ENCODE assay signal across 8 cellular contexts in the genomic region with DNA sequence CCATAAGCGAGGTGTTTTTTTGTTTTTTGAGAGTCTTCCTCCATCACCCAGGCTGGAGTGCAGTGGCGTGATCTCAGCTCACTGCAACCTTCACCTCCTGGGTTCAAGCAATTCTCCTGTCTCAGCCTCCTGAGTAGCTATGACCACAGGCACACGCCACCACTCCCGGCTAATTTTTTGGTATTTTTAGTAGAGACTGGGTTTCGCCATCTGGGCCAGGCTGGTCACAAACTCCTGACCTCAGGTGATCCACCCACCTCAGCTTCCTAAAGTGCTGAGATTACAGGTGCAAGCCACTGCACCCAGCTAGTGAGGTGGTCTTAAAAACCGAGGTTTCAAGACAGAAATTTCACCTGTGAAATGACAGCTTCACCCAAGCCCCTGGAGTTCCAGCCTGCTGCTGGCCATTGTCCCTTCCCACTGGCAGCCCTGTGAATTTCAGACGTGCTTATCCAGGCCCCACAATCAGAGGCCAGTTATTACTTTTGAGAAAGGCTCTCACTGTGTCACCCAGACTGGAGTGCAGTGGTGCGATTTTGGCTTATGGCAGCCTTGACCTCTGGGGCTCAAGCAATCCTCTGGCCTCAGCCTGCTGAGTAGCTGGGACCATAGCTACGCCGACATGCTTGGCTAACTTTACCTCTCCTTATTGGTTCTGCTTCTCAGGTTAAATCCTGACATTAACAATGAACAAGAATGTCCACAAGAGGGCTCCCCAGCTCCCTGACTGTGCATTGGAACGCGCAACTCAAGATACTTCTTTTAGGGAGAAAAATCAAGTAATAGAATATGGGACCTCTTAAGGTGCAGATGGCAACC. TPM values are rescaled to one million over a fixed set of nuclear protein-coding genes. Genes with fewer than 3 reads are reported as not detected.
DNase-seq lines count a peak whose midpoint lies in the region; ATAC-seq and TF ChIP-seq lines count a peak whose summit lies in the region.

No MANE protein-coding gene starts in this region.

- no peak for TF ChIP-seq POLR2A in heart left ventricle (IDR thresholded peaks at IDR 0.05)

- POLR2A ChIA-PET in OCI-LY7 (lab: Charles Lee): interaction anchor here (1.1 kb wide), 1 partner anchor 429 kb away, joined by 3 read pairs; no protein-coding TSS in a partner anchor

- DNase-seq in OCI-LY7 (ENCODE audit: low spot score) (peak; percentile 68), heart left ventricle (no peak), skeletal muscle cell (ENCODE audit: low read depth) (peak; percentile 17), retina (no peak)
- DNase-seq in activated naive CD4-positive, alpha-beta T cell treated with Interleukin-2 at 50 U/mL for 16 hours: peak; percentile 43

- H3K27ac ChIP-seq in C4-2B: no peak overlapping the region
- no peak overlapping the region for H3K27ac ChIP-seq in OCI-LY7 (ENCODE audit: low read depth, low read length, poor library complexity, severe bottlenecking)
- H3K27ac ChIP-seq in heart left ventricle: peak overlapping the region in 10 of 12 donors; percentile 6 to 64 (median 43)

- intact Hi-C loops in OCI-LY7 (cut with micrococcal nuclease; ENCODE audit: unreplicated experiment) (no loop called here), heart left ventricle (cut with DNase I) (loop anchor here in 6 of 10 donors (2.0 to 10.0 kb wide), 7 partner anchors 14 to 882 kb away; a partner anchor contains a TSS)

- no peaks in the 10 kb centered on the region for H3K79me2 ChIP-seq in OCI-LY7 (ENCODE audit: insufficient read depth, low read depth, low read length)

- H3K4me3 ChIP-seq in OCI-LY7 (ENCODE audit: low read depth, low read length, poor library complexity, severe bottlenecking) (no peak overlapping the region), heart left ventricle (no peak overlapping the region), skeletal muscle cell (ENCODE audit: low read depth, low read length) (no peak overlapping the region)

- no peaks in the 10 kb centered on the region for H3K9me3 ChIP-seq in OCI-LY7 (ENCODE audit: low read length)
- H3K9me3 ChIP-seq in heart left ventricle: no peaks in the 10 kb centered on the region

- peak; percentile 88 for TF ChIP-seq CTCF in C4-2B (conservative IDR thresholded peaks at IDR 0.05)
- TF ChIP-seq CTCF in OCI-LY7 (conservative IDR thresholded peaks at IDR 0.05; ENCODE audit: low read length): peak; percentile 85
- TF ChIP-seq CTCF in heart left ventricle (IDR thresholded peaks at IDR 0.05): peak; percentile 41 to 79 (median 61)

- H3K4me1 ChIP-seq in OCI-LY7 (ENCODE audit: insufficient read depth, low read length, poor library complexity, severe bottlenecking) (no peaks in the 10 kb centered on the region), heart left ventricle (peaks cover 0 to 29% (median 22%) of the 10 kb centered on the region in 12 donors)

- H4K20me1 ChIP-seq in OCI-LY7 (ENCODE audit: insufficient read depth, low read length): peaks cover 2% of the 10 kb centered on the region; the same call in 1 of the 2 replicates

- ATAC-seq in GM19351 (IDR thresholded peaks at IDR 0.05; ENCODE audit: unreplicated experiment) (peak; percentile 47), heart left ventricle (peak in 3 of 4 donors; percentile 17 to 35 (median 26)), HG03571 (IDR thresholded peaks at IDR 0.05; ENCODE audit: unreplicated experiment) (no peak)

- CTCF ChIA-PET in OCI-LY7 (lab: Charles Lee; ENCODE audit: unreplicated experiment): no interaction called here

- H3K9me2 ChIP-seq in OCI-LY7 (ENCODE audit: insufficient read depth, low read length): no peaks in the 10 kb centered on the region

- BruUV-seq in OCI-LY7 (replicated peaks; lab: Mats Ljungman, UMichigan): no TSS peak

- WGBS in heart left ventricle, 4 donors: 67 to 73% (median 72%) methylated on average over 12 of the region's 12 CpGs

- H2AFZ ChIP-seq in OCI-LY7 (ENCODE audit: low read length): no peak overlapping the region

- H3K36me3 ChIP-seq in OCI-LY7 (ENCODE audit: insufficient read depth, low read length) (peaks cover 76% of the 10 kb centered on the region), heart left ventricle (peaks cover 7 to 76% (median 58%) of the 10 kb centered on the region in 9 donors)

- no peak overlapping the region for H3K4me2 ChIP-seq in OCI-LY7 (ENCODE audit: low read length)

- H3K27me3 ChIP-seq in heart left ventricle: no peaks in the 10 kb centered on the region

RNA-seq across cellular contexts. Expression of a gene that starts 19.4 kb away (rescaled TPM):
- total RNA-seq in OCI-LY7 (2014; rRNA removed; shearing (Covaris generic)): 1,017 and 1,033 TPM in 2 replicates
- 884 and 1,337 TPM in 2 replicates for total RNA-seq in OCI-LY7 (2022)
- total RNA-seq in heart left ventricle: 100 to 1,000 TPM in 8 of 9 donors, 10 to 100 TPM in 1; 92.2 to 557 (median 174) TPM
- polyA plus RNA-seq in heart left ventricle: 100 to 1,000 TPM in 1 of 2 donors, 10 to 100 TPM in 1; 71.1 to 547 TPM

RNA-seq across cellular contexts. Expression of a gene that starts 41.7 kb away (rescaled TPM):
- total RNA-seq in OCI-LY7 (2014; rRNA removed; shearing (Covaris generic)): 73.1 and 81.5 TPM in 2 replicates
- total RNA-seq in OCI-LY7 (2022): 183 and 211 TPM in 2 replicates
- 100 to 1,000 TPM in 8 of 9 donors, 10 to 100 TPM in 1; 65.9 to 236 (median 135) TPM for total RNA-seq in heart left ventricle
- 100 to 1,000 TPM in 1 of 2 donors, 10 to 100 TPM in 1; 53.5 to 120 TPM for polyA plus RNA-seq in heart left ventricle

Comparison
In these comparisons a context has a peak if more than half of its experiments do, and no peak if none do; other contexts are left out.
1. H3K27ac ChIP-seq: peak in heart left ventricle (10 of 12); none in C4-2B (single experiment) and OCI-LY7 (single experiment).
2. DNase-seq: peak in OCI-LY7 (single experiment), activated naive CD4-positive, alpha-beta T cell treated with Interleukin-2 at 50 U/mL for 16 hours (single experiment) and skeletal muscle cell (single experiment); none in heart left ventricle (0 of 5) and retina (single experiment).
3. Peak in every context shown above with its lines, with median percentiles within 50 percentile points of each other: CTCF ChIP-seq.